Comparison of ENCODE assay signal across 8 cellular contexts in genomic region chr15:82571722-82572222, GRCh38. TPM values are rescaled to one million over a fixed set of nuclear protein-coding genes. Genes with fewer than 3 reads are reported as not detected.
DNase-seq lines count a peak whose midpoint lies in the region; ATAC-seq and TF ChIP-seq lines count a peak whose summit lies in the region.

No MANE protein-coding gene starts in this region.

- H3K27me3 Mint-ChIP-seq in endodermal cell (ENCODE audit: insufficient read depth): peaks cover 2% of the 10 kb centered on the region

- intact Hi-C loops in tibial artery (cut with DNase I; ENCODE audit: low total_unique reads): no loop called here

- H3K4me1 ChIP-seq in endodermal cell (ENCODE audit: control insufficient read depth, insufficient read depth, low read length): peaks cover 13% of the 10 kb centered on the region
- H3K4me1 ChIP-seq in lung (ENCODE audit: control insufficient read depth in 2 of 2, insufficient read depth in 2 of 2, low read length in 2 of 2): no peaks in the 10 kb centered on the region
- peaks cover 0 to 19% (median 12%) of the 10 kb centered on the region in 4 donors for H3K4me1 ChIP-seq in tibial artery

- peak overlapping the region; percentile 17 for H3K27ac Mint-ChIP-seq in endodermal cell

- TF ChIP-seq CTCF in endodermal cell (conservative IDR thresholded peaks at IDR 0.05) (no peak), lung (IDR thresholded peaks at IDR 0.05; ENCODE audit: control extremely low read depth, extremely low read depth) (no peak), tibial artery (IDR thresholded peaks at IDR 0.05) (no peak)

- WGBS in endodermal cell (ENCODE audit: insufficient coverage in 1 of 2, insufficient read length in 1 of 2), 2 experiments: 13 to 21% methylated on average over 12 to 17 of the region's 17 CpGs
- WGBS in lung, 2 donors: 4 to 8% methylated on average over 17 of the region's 17 CpGs

- no peaks in the 10 kb centered on the region for H3K36me3 Mint-ChIP-seq in endodermal cell (ENCODE audit: low read depth)

- peaks cover 46% of the 10 kb centered on the region for H3K4me1 Mint-ChIP-seq in endodermal cell

- no peak overlapping the region for H3K27ac ChIP-seq in endodermal cell (ENCODE audit: low read depth, low read length)
- H3K27ac ChIP-seq in lung (ENCODE audit: low read depth in 1 of 2, low read length in 1 of 2): peak overlapping the region in 1 of 2 donors; percentile 32
- H3K27ac ChIP-seq in tibial artery: peak overlapping the region; percentile 61 to 69

- H3K27me3 ChIP-seq in endodermal cell (ENCODE audit: control insufficient read depth, insufficient read depth, low read length, poor library complexity, severe bottlenecking): no peaks in the 10 kb centered on the region
- no peaks in the 10 kb centered on the region for H3K27me3 ChIP-seq in lung (ENCODE audit: control insufficient read depth, insufficient read depth)
- no peaks in the 10 kb centered on the region for H3K27me3 ChIP-seq in tibial artery

- DNase-seq in DMS79 (lab: John Stamatoyannopoulos, UW) (peak; percentile 25), NCI-H2196 (lab: John Stamatoyannopoulos, UW; ENCODE audit: unreplicated experiment) (peak; percentile 40), endodermal cell (peak; percentile 83), lung (ENCODE audit: low spot score) (peak; percentile 73), tibial artery (peak; percentile 80 to 86)
- no peak for DNase-seq in stimulated activated CD4-positive, alpha-beta T cell treated with anti-CD3 and anti-CD28 coated beads, Interleukin-2, amount 100 ng/mL, for 48 hours

- H3K9me3 ChIP-seq in endodermal cell (ENCODE audit: control insufficient read depth, low read length) (no peaks in the 10 kb centered on the region), lung (ENCODE audit: control insufficient read depth in 2 of 2, insufficient read depth in 1 of 2, low read length in 1 of 2) (peaks cover 0 to 2% of the 10 kb centered on the region in 2 donors), tibial artery (no peaks in the 10 kb centered on the region)

- H3K9me3 Mint-ChIP-seq in endodermal cell: no peaks in the 10 kb centered on the region

- H3K36me3 ChIP-seq in endodermal cell (ENCODE audit: control insufficient read depth, insufficient read depth, low read length) (no peaks in the 10 kb centered on the region), lung (ENCODE audit: control insufficient read depth in 2 of 2, insufficient read depth in 2 of 2, low read length in 2 of 2) (no peaks in the 10 kb centered on the region), tibial artery (no peaks in the 10 kb centered on the region)

- no peak overlapping the region for H3K9ac ChIP-seq in endodermal cell (ENCODE audit: extremely low read depth, low read length, poor library complexity, severe bottlenecking)

- ATAC-seq in lung (ENCODE audit: insufficient read depth, low FRiP score) (peak; percentile 51), HG03159 (IDR thresholded peaks at IDR 0.05; ENCODE audit: unreplicated experiment) (no peak), HG03097 (IDR thresholded peaks at IDR 0.05; ENCODE audit: low FRiP score, unreplicated experiment) (no peak)

- H3K4me3 ChIP-seq in endodermal cell (ENCODE audit: low read length): no peak overlapping the region
- no peak overlapping the region for H3K4me3 ChIP-seq in lung
- peak overlapping the region; percentile 46 to 56 for H3K4me3 ChIP-seq in tibial artery

- peak overlapping the region; percentile 35 for H3K4me3 Mint-ChIP-seq in endodermal cell

RNA-seq across cellular contexts. Expression of gene RPS17, which starts 31.5 kb away (rescaled TPM):
- total RNA-seq in endodermal cell: 1,000 to 10,000 TPM; 1,918 to 2,023 TPM
- 2,836 TPM for polyA plus RNA-seq in endodermal cell (2013, experiment 1 of 2)
- 2,786 TPM for polyA plus RNA-seq in endodermal cell (2013, experiment 2 of 2)
- 1,000 to 10,000 TPM; 1,181 to 1,750 TPM for total RNA-seq in lung
- polyA plus RNA-seq in lung: 1,000 to 10,000 TPM; 3,085 to 4,573 TPM

Comparison
In these comparisons a context has a peak if more than half of its experiments do, and no peak if none do; other contexts are left out.
1. DNase-seq: peak in DMS79 (single experiment), NCI-H2196 (single experiment), endodermal cell (single experiment), lung (single experiment) and tibial artery (2 of 2); none in stimulated activated CD4-positive, alpha-beta T cell treated with anti-CD3 and anti-CD28 coated beads, Interleukin-2, amount 100 ng/mL, for 48 hours (0 of 2).
2. H3K4me3 ChIP-seq: peak in tibial artery (2 of 2); none in endodermal cell (single experiment) and lung (single experiment).